Comparison of ENCODE assay signal across 8 cellular contexts in genomic region chr7:112202819-112203218, GRCh38. TPM values are rescaled to one million over a fixed set of nuclear protein-coding genes. Genes with fewer than 3 reads are reported as not detected.
DNase-seq lines count a peak whose midpoint lies in the region; ATAC-seq and TF ChIP-seq lines count a peak whose summit lies in the region.

No MANE protein-coding gene starts in this region.

- DNase-seq in DMS153 treated with DMSO at 0.1 percent for 48 hours (lab: John Stamatoyannopoulos, UW; ENCODE audit: unreplicated experiment) (peak; percentile 50), DMS153 (lab: John Stamatoyannopoulos, UW) (no peak), NCI-H2196 (lab: John Stamatoyannopoulos, UW; ENCODE audit: unreplicated experiment) (peak; percentile 49), colonic mucosa (peak; percentile 23), pons (ENCODE audit: low spot score) (peak; percentile 70), 8988T (no peak), NCI-H2107 (lab: John Stamatoyannopoulos, UW) (no peak)
- no peak for DNase-seq in stimulated activated naive B cell treated with anti-CD40 and anti-IgM and Interleukin-4, amounts not matched to agents 10 μg/mL and 1 μg/mL and 100 μg/mL, for 72 hours

- H3K27me3 Mint-ChIP-seq in stimulated activated naive B cell treated with anti-CD40 and anti-IgM and Interleukin-4, amounts not matched to agents 10 μg/mL and 1 μg/mL and 100 μg/mL, for 72 hours: peaks cover 44 to 48% of the 10 kb centered on the region in 2 donors

- H3K9me3 Mint-ChIP-seq in stimulated activated naive B cell treated with anti-CD40 and anti-IgM and Interleukin-4, amounts not matched to agents 10 μg/mL and 1 μg/mL and 100 μg/mL, for 72 hours: no peaks in the 10 kb centered on the region

- no peaks in the 10 kb centered on the region for H3K36me3 Mint-ChIP-seq in stimulated activated naive B cell treated with anti-CD40 and anti-IgM and Interleukin-4, amounts not matched to agents 10 μg/mL and 1 μg/mL and 100 μg/mL, for 72 hours

- peaks cover 23 to 27% of the 10 kb centered on the region in 2 donors for H3K4me1 Mint-ChIP-seq in stimulated activated naive B cell treated with anti-CD40 and anti-IgM and Interleukin-4, amounts not matched to agents 10 μg/mL and 1 μg/mL and 100 μg/mL, for 72 hours

- no peak for ATAC-seq in stimulated activated naive B cell treated with anti-CD40 and anti-IgM and Interleukin-4, amounts not matched to agents 10 μg/mL and 1 μg/mL and 100 μg/mL, for 72 hours (replicated peaks)

- no peak overlapping the region for H3K27ac Mint-ChIP-seq in stimulated activated naive B cell treated with anti-CD40 and anti-IgM and Interleukin-4, amounts not matched to agents 10 μg/mL and 1 μg/mL and 100 μg/mL, for 72 hours

- H3K27me3 ChIP-seq in colonic mucosa: no peaks in the 10 kb centered on the region

- TF ChIP-seq CTCF in colonic mucosa (IDR thresholded peaks at IDR 0.05): no peak

- H3K4me3 ChIP-seq in colonic mucosa: no peak overlapping the region

- no peak overlapping the region for H3K4me3 Mint-ChIP-seq in stimulated activated naive B cell treated with anti-CD40 and anti-IgM and Interleukin-4, amounts not matched to agents 10 μg/mL and 1 μg/mL and 100 μg/mL, for 72 hours

- H3K27ac ChIP-seq in colonic mucosa: no peak overlapping the region

- intact Hi-C loops in colonic mucosa (cut with DNase I): no loop called here

- H3K9me3 ChIP-seq in colonic mucosa: no peaks in the 10 kb centered on the region

- H3K4me1 ChIP-seq in colonic mucosa: peaks cover 7% of the 10 kb centered on the region

- H3K9ac ChIP-seq in colonic mucosa (ENCODE audit: low read depth in 2 of 2, low read length in 2 of 2): no peak overlapping the region

- no peaks in the 10 kb centered on the region for H3K36me3 ChIP-seq in colonic mucosa

RNA-seq across cellular contexts. Expression of gene DOCK4, which starts 3.4 kb away (rescaled TPM):
- total RNA-seq in colonic mucosa: 10 to 100 TPM in 1 of 2 donors, 1 to 10 TPM in 1; 6.5 to 11.1 TPM

RNA-seq across cellular contexts. Expression of gene ZNF277, which starts 3.7 kb away (rescaled TPM):
- 10 to 100 TPM; 14.1 to 27.4 TPM for total RNA-seq in colonic mucosa

Comparison
In these comparisons a context has a peak if more than half of its experiments do, and no peak if none do; other contexts are left out.
1. DNase-seq: peak in DMS153 treated with DMSO at 0.1 percent for 48 hours (single experiment), NCI-H2196 (single experiment), colonic mucosa (single experiment) and pons (single experiment); none in DMS153 (single experiment), stimulated activated naive B cell treated with anti-CD40 and anti-IgM and Interleukin-4, amounts not matched to agents 10 μg/mL and 1 μg/mL and 100 μg/mL, for 72 hours (single experiment), 8988T (single experiment) and NCI-H2107 (single experiment).